Comparison of ENCODE assay signal across 17 cellular contexts in genomic region chr2:9329497-9329896, GRCh38.
"Had no signal": no experiment of that assay in that cellular context is flagged by ENCODE, and none has a peak within 500 bp of the region (broad histone marks: within the 10 kb centered on the region; RNA-seq: fewer than 3 reads in every experiment).

No MANE protein-coding gene starts in this region.

- H3K4me1 Mint-ChIP-seq: activated CD4-positive, alpha-beta T cell treated with anti-CD3 and anti-CD28 coated beads, Interleukin-2, amount 10 ng/mL, durations not matched to agents 7 days and 5 days had no signal

- H3K36me3 ChIP-seq: ovary had no signal

- H3K27me3 ChIP-seq: body of pancreas, foreskin keratinocyte, ovary, tibial nerve had no signal

- DNase-seq: activated B cell treated with CpG ODN at 0.5 μM for 24 hours; activated CD4-positive, alpha-beta T cell treated with anti-CD3 and anti-CD28 coated beads, Interleukin-2, amount 10 ng/mL, durations not matched to agents 7 days and 5 days; activated CD8-positive, alpha-beta memory T cell treated with anti-CD3 and anti-CD28 coated beads, Interleukin-2, amount 50 U/mL, for 48 hours; activated gamma-delta T cell; activated T-cell treated with anti-CD3 and anti-CD28 coated beads, Interleukin-2, amount 50 U/mL, for 72 hours; body of pancreas; caudate nucleus; cortex of kidney; effector CD8-positive, alpha-beta T cell; foreskin keratinocyte; ovary; retina; stimulated activated CD4-positive, alpha-beta T cell treated with anti-CD3 and anti-CD28 coated beads, Interleukin-2, amount 100 ng/mL, for 48 hours; stimulated activated naive B cell treated with anti-CD40 and anti-IgM and Interleukin-4, amounts not matched to agents 10 μg/mL and 1 μg/mL and 100 μg/mL, for 72 hours; T-helper 17 cell had no signal

- H3K9me3 ChIP-seq: body of pancreas, ovary, tibial nerve had no signal

- H3K27ac ChIP-seq: body of pancreas, foreskin keratinocyte, ovary, tibial nerve had no signal

- H3K27ac Mint-ChIP-seq: activated B cell treated with CpG ODN at 0.5 μM for 24 hours; activated CD4-positive, alpha-beta T cell treated with anti-CD3 and anti-CD28 coated beads, Interleukin-2, amount 10 ng/mL, durations not matched to agents 7 days and 5 days; activated naive CD4-positive, alpha-beta T cell treated with anti-CD3 and anti-CD28 coated beads, Interleukin-2, amount 50 U/mL, for 72 hours; activated T-cell treated with anti-CD3 and anti-CD28 coated beads, Interleukin-2, amount 50 U/mL, for 72 hours; T-helper 17 cell had no signal

- H3K4me1 ChIP-seq: body of pancreas had no signal

- H3K4me3 Mint-ChIP-seq: activated B cell treated with CpG ODN at 0.5 μM for 24 hours; activated CD4-positive, alpha-beta T cell treated with anti-CD3 and anti-CD28 coated beads, Interleukin-2, amount 10 ng/mL, durations not matched to agents 7 days and 5 days; activated T-cell treated with anti-CD3 and anti-CD28 coated beads, Interleukin-2, amount 50 U/mL, for 72 hours; T-helper 17 cell had no signal

- H3K36me3 Mint-ChIP-seq: activated naive CD4-positive, alpha-beta T cell treated with anti-CD3 and anti-CD28 coated beads, Interleukin-2, amount 50 U/mL, for 72 hours; stimulated activated naive B cell treated with anti-CD40 and anti-IgM and Interleukin-4, amounts not matched to agents 10 μg/mL and 1 μg/mL and 100 μg/mL, for 72 hours had no signal

- H3K9me3 Mint-ChIP-seq: activated B cell treated with CpG ODN at 0.5 μM for 24 hours; activated CD4-positive, alpha-beta T cell treated with anti-CD3 and anti-CD28 coated beads, Interleukin-2, amount 10 ng/mL, durations not matched to agents 7 days and 5 days; activated naive CD4-positive, alpha-beta T cell treated with anti-CD3 and anti-CD28 coated beads, Interleukin-2, amount 50 U/mL, for 72 hours; activated T-cell treated with anti-CD3 and anti-CD28 coated beads, Interleukin-2, amount 50 U/mL, for 72 hours; stimulated activated naive B cell treated with anti-CD40 and anti-IgM and Interleukin-4, amounts not matched to agents 10 μg/mL and 1 μg/mL and 100 μg/mL, for 72 hours had no signal

- H3K4me3 ChIP-seq: body of pancreas, ovary, tibial nerve had no signal

- H3K27me3 Mint-ChIP-seq: activated B cell treated with CpG ODN at 0.5 μM for 24 hours; stimulated activated naive B cell treated with anti-CD40 and anti-IgM and Interleukin-4, amounts not matched to agents 10 μg/mL and 1 μg/mL and 100 μg/mL, for 72 hours had no signal

- ATAC-seq: activated naive CD4-positive, alpha-beta T cell treated with anti-CD3 and anti-CD28 coated beads, Interleukin-2, amount 50 U/mL, for 72 hours; activated T-cell treated with anti-CD3 and anti-CD28 coated beads, Interleukin-2, amount 50 U/mL, for 72 hours; body of pancreas; foreskin keratinocyte; stimulated activated naive B cell treated with anti-CD40 and anti-IgM and Interleukin-4, amounts not matched to agents 10 μg/mL and 1 μg/mL and 100 μg/mL, for 72 hours; T-helper 17 cell had no signal
